Comparison of ENCODE assay signal across 1 cellular context in the genomic region with DNA sequence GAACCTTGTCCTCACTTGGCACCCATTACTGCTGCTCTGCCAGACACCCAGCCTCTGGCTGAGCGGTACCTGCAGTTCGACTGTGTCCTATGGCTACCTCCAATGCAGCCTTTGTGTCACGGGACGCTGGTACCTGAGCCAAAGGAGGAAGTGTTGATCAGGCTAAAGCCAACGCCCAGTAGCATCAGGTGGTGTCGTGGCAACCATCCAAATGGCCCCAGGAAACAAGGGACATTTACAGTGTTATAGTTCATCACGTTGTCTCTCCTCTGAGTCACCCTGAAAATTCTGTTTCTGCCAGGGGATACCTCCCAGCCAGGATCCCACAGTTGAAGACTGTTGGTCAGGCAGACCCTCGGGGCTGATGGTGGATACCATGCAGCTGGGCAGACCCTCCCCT.
TF ChIP-seq lines count a peak whose summit lies in the region.

No MANE protein-coding gene starts in this region.

TF ChIP-seq in H1, 55 proteins besides CTCF, POLR2A, EP300 and RAD21:
- TF ChIP-seq JUN (IDR thresholded peaks at IDR 0.05; ENCODE audit: low read depth, low read length) (no peak), BRCA1 (IDR thresholded peaks at IDR 0.05; ENCODE audit: low read depth, low read length) (no peak), MAX (IDR thresholded peaks at IDR 0.05) (no peak), YY1 (IDR thresholded peaks at IDR 0.05; ENCODE audit: low read depth, low read length) (no peak), TEAD4 (IDR thresholded peaks at IDR 0.05; ENCODE audit: low read depth, low read length) (no peak), TCF12 (IDR thresholded peaks at IDR 0.05; ENCODE audit: low read depth, low read length) (no peak), SIX5 (IDR thresholded peaks at IDR 0.05; ENCODE audit: low read depth, low read length) (no peak), NRF1 (IDR thresholded peaks at IDR 0.05; ENCODE audit: low read depth, low read length) (no peak)
- TF ChIP-seq, protein P1, sequence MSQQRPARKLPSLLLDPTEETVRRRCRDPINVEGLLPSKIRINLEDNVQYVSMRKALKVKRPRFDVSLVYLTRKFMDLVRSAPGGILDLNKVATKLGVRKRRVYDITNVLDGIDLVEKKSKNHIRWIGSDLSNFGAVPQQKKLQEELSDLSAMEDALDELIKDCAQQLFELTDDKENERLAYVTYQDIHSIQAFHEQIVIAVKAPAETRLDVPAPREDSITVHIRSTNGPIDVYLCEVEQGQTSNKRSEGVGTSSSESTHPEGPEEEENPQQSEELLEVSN (IDR thresholded peaks at IDR 0.05), result no peak
